Comparison of ENCODE assay signal across 8 cellular contexts in genomic region chr1:110340207-110340468, GRCh38. TPM values are rescaled to one million over a fixed set of nuclear protein-coding genes. Genes with fewer than 3 reads are reported as not detected.
DNase-seq lines count a peak whose midpoint lies in the region; ATAC-seq and TF ChIP-seq lines count a peak whose summit lies in the region.

No MANE protein-coding gene starts in this region.

- no peak overlapping the region for H2AFZ ChIP-seq in osteoblast (ENCODE audit: low read length)

- H3K4me3 ChIP-seq in CD8-positive, alpha-beta T cell (ENCODE audit: low read depth, low read length): peak overlapping the region; percentile 97
- H3K4me3 ChIP-seq in LNCaP clone FGC (ENCODE audit: low read depth, low read length) (peak overlapping the region; percentile 87), esophagus muscularis mucosa (peak overlapping the region; percentile 80 to 93 (median 90)), osteoblast (ENCODE audit: insufficient read depth, low read length) (peak overlapping the region; percentile 99)

- peaks cover 58% of the 10 kb centered on the region for H3K79me2 ChIP-seq in osteoblast (ENCODE audit: insufficient read depth, low read length)

- H3K4me1 Mint-ChIP-seq in CD8-positive, alpha-beta T cell (ENCODE audit: low read depth): peaks cover 65% of the 10 kb centered on the region
- peaks cover 66% of the 10 kb centered on the region for H3K4me1 Mint-ChIP-seq in activated CD4-positive, alpha-beta T cell treated with anti-CD3 and anti-CD28 coated beads, Interleukin-2, amount 10 ng/mL, durations not matched to agents 24 days and 14 days

- TF ChIP-seq POLR2A in esophagus muscularis mucosa (IDR thresholded peaks at IDR 0.05; ENCODE audit: low read depth): no peak

- peaks cover 41% of the 10 kb centered on the region for H4K20me1 ChIP-seq in osteoblast (ENCODE audit: insufficient read depth, low read length)

- H3K9me3 Mint-ChIP-seq in CD8-positive, alpha-beta T cell: no peaks in the 10 kb centered on the region
- H3K9me3 Mint-ChIP-seq in activated CD4-positive, alpha-beta T cell treated with anti-CD3 and anti-CD28 coated beads, Interleukin-2, amount 10 ng/mL, durations not matched to agents 24 days and 14 days: no peaks in the 10 kb centered on the region

- peak overlapping the region; percentile 87 for H3K4me2 ChIP-seq in osteoblast (ENCODE audit: insufficient read depth, low read length)

- H3K4me1 ChIP-seq in CD8-positive, alpha-beta T cell (ENCODE audit: insufficient read depth, low read length): peaks cover 57% of the 10 kb centered on the region
- peaks cover 50 to 63% (median 60%) of the 10 kb centered on the region in 4 donors for H3K4me1 ChIP-seq in esophagus muscularis mucosa
- peaks cover 51% of the 10 kb centered on the region for H3K4me1 ChIP-seq in osteoblast (ENCODE audit: insufficient read depth, low read length)

- WGBS in esophagus muscularis mucosa: no CpG with 5 or more reads among the region's 9 CpGs

- H3K27ac Mint-ChIP-seq in CD8-positive, alpha-beta T cell: no peak overlapping the region
- no peak overlapping the region for H3K27ac Mint-ChIP-seq in activated CD4-positive, alpha-beta T cell treated with anti-CD3 and anti-CD28 coated beads, Interleukin-2, amount 10 ng/mL, durations not matched to agents 24 days and 14 days

- H3K27me3 ChIP-seq in CD8-positive, alpha-beta T cell (ENCODE audit: insufficient read depth, low read length): no peaks in the 10 kb centered on the region
- H3K27me3 ChIP-seq in esophagus muscularis mucosa: no peaks in the 10 kb centered on the region
- no peaks in the 10 kb centered on the region for H3K27me3 ChIP-seq in osteoblast (ENCODE audit: insufficient read depth, low read length)

- peak in 1 of 7 experiments; percentile 50 for DNase-seq in CD8-positive, alpha-beta T cell
- DNase-seq in LNCaP clone FGC (ENCODE audit: low read depth): no peak
- no peak for DNase-seq in esophagus muscularis mucosa (ENCODE audit: extremely low spot score)
- peak; percentile 77 for DNase-seq in osteoblast (ENCODE audit: insufficient read length, low spot score, missing footprints)
- no peak for DNase-seq in NCI-H2029 treated with DMSO at 0.1 percent for 48 hours (lab: John Stamatoyannopoulos, UW)
- no peak for DNase-seq in activated CD4-positive, alpha-beta T cell treated with anti-CD3 and anti-CD28 coated beads, Interleukin-2, amount 10 ng/mL, durations not matched to agents 24 days and 14 days
- no peak for DNase-seq in activated CD4-positive, alpha-beta T cell treated with anti-CD3 and anti-CD28 coated beads for 1 hour
- DNase-seq in stimulated activated naive CD8-positive, alpha-beta T cell treated with anti-CD3 and anti-CD28 coated beads, Interleukin-15, Interleukin-2, amounts not matched to agents 100 U/mL and 50 U/mL, for 24 hours: no peak

- H3K36me3 ChIP-seq in CD8-positive, alpha-beta T cell (ENCODE audit: insufficient read depth, low read length): peaks cover 13% of the 10 kb centered on the region
- peaks cover 0 to 29% (median 21%) of the 10 kb centered on the region in 4 donors for H3K36me3 ChIP-seq in esophagus muscularis mucosa
- peaks cover 19% of the 10 kb centered on the region for H3K36me3 ChIP-seq in osteoblast (ENCODE audit: insufficient read depth, low read length)

- POLR2A ChIA-PET in CD8-positive, alpha-beta T cell (lab: Charles Lee): interaction anchor here (0.9 to 4.0 kb wide), 5 partner anchors 8 to 130 kb away, joined by 3 to 73 read pairs (median 18); partner anchors contain the start of genes KCNC4 and LAMTOR5

- no peak overlapping the region for H3K4me3 Mint-ChIP-seq in CD8-positive, alpha-beta T cell
- H3K4me3 Mint-ChIP-seq in activated CD4-positive, alpha-beta T cell treated with anti-CD3 and anti-CD28 coated beads, Interleukin-2, amount 10 ng/mL, durations not matched to agents 24 days and 14 days: no peak overlapping the region

- TF ChIP-seq EP300 in esophagus muscularis mucosa (IDR thresholded peaks at IDR 0.05): no peak

- no peak for ATAC-seq in CD8-positive, alpha-beta T cell
- no peak for ATAC-seq in stimulated activated naive CD8-positive, alpha-beta T cell treated with anti-CD3 and anti-CD28 coated beads, Interleukin-15, Interleukin-2, amounts not matched to agents 100 U/mL and 50 U/mL, for 24 hours

- H3K27ac ChIP-seq in CD8-positive, alpha-beta T cell (ENCODE audit: low read depth, low read length): peak overlapping the region; percentile 87
- H3K27ac ChIP-seq in esophagus muscularis mucosa (replicated peaks in 1 of 4) (peak overlapping the region; percentile 90 to 98 (median 95)), osteoblast (ENCODE audit: low read depth, low read length) (peak overlapping the region; percentile 95)

- H3K27me3 Mint-ChIP-seq in CD8-positive, alpha-beta T cell (ENCODE audit: low read depth): no peaks in the 10 kb centered on the region
- H3K27me3 Mint-ChIP-seq in activated CD4-positive, alpha-beta T cell treated with anti-CD3 and anti-CD28 coated beads, Interleukin-2, amount 10 ng/mL, durations not matched to agents 24 days and 14 days: no peaks in the 10 kb centered on the region

- intact Hi-C loops in CD8-positive, alpha-beta T cell (cut with DNase I, micrococcal nuclease): no loop called here
- intact Hi-C loops in esophagus muscularis mucosa (cut with DNase I): loop anchor here (5.0 kb wide), 2 partner anchors 52 to 67 kb away; partner anchors contain the start of genes LAMTOR5 and SLC16A4
- intact Hi-C loops in activated CD4-positive, alpha-beta T cell treated with anti-CD3 and anti-CD28 coated beads, Interleukin-2, amount 10 ng/mL, durations not matched to agents 24 days and 14 days (cut with micrococcal nuclease): no loop called here

- no peaks in the 10 kb centered on the region for H3K9me3 ChIP-seq in CD8-positive, alpha-beta T cell (ENCODE audit: low read length)
- no peaks in the 10 kb centered on the region for H3K9me3 ChIP-seq in esophagus muscularis mucosa
- H3K9me3 ChIP-seq in osteoblast (ENCODE audit: low read depth, low read length): no peaks in the 10 kb centered on the region

- TF ChIP-seq CTCF in CD8-positive, alpha-beta T cell (IDR thresholded peaks at IDR 0.05): no peak
- TF ChIP-seq CTCF in LNCaP clone FGC (IDR thresholded peaks at IDR 0.05; ENCODE audit: control insufficient read depth, extremely low read depth, insufficient read depth) (no peak), esophagus muscularis mucosa (IDR thresholded peaks at IDR 0.05) (no peak), osteoblast (IDR thresholded peaks at IDR 0.05; ENCODE audit: extremely low read depth, low read depth, low read length) (no peak)

- CTCF ChIA-PET in CD8-positive, alpha-beta T cell (lab: Charles Lee): interaction anchor here (2.5 to 11.7 kb wide), 3 partner anchors 10 to 135 kb away, joined by 7 to 135 read pairs (median 11); partner anchors contain the start of genes KCNC4 and LAMTOR5

- H3K36me3 Mint-ChIP-seq in CD8-positive, alpha-beta T cell: peaks cover 48% of the 10 kb centered on the region
- H3K36me3 Mint-ChIP-seq in activated CD4-positive, alpha-beta T cell treated with anti-CD3 and anti-CD28 coated beads, Interleukin-2, amount 10 ng/mL, durations not matched to agents 24 days and 14 days (ENCODE audit: low read depth): peaks cover 46% of the 10 kb centered on the region

RNA-seq across cellular contexts. Expression of gene RBM15, which starts 1.0 kb away (rescaled TPM):
- total RNA-seq in CD8-positive, alpha-beta T cell: 10 to 100 TPM; 57.1 to 59.3 TPM
- 10 to 100 TPM; 20.6 to 26.6 (median 24.2) TPM for total RNA-seq in esophagus muscularis mucosa
- 30.6 and 38.0 TPM in 2 replicates for total RNA-seq in osteoblast
- total RNA-seq in activated CD4-positive, alpha-beta T cell treated with anti-CD3 and anti-CD28 coated beads, Interleukin-2, amount 10 ng/mL, durations not matched to agents 24 days and 14 days: 55.6 and 57.1 TPM in 2 replicates

RNA-seq across cellular contexts. Expression of gene SLC16A4, which starts 50.7 kb away (rescaled TPM):
- total RNA-seq in CD8-positive, alpha-beta T cell: under 1 TPM in 1 of 2 experiments, not detected in 1; 0.24 TPM
- 1 to 10 TPM; 5.8 to 8.8 (median 8.4) TPM for total RNA-seq in esophagus muscularis mucosa
- total RNA-seq in osteoblast: 76.0 and 90.2 TPM in 2 replicates
- 0.43 and 0.44 TPM in 2 replicates for total RNA-seq in activated CD4-positive, alpha-beta T cell treated with anti-CD3 and anti-CD28 coated beads, Interleukin-2, amount 10 ng/mL, durations not matched to agents 24 days and 14 days
